26 cellular contexts compared by ENCODE assay signal in genomic region chr4:55868691-55869090, GRCh38. TPM values are rescaled to one million over a fixed set of nuclear protein-coding genes. Genes with fewer than 3 reads are reported as not detected.
DNase-seq lines count a peak whose midpoint lies in the region; ATAC-seq, FAIRE-seq and TF ChIP-seq lines count a peak whose summit lies in the region.
"Had no signal": no experiment of that assay in that cellular context is flagged by ENCODE, and none has a peak within 500 bp of the region (broad histone marks: within the 10 kb centered on the region; RNA-seq: fewer than 3 reads in every experiment).

No MANE protein-coding gene starts in this region.

- H3K36me3 ChIP-seq in GM12878 (ENCODE audit: control insufficient read depth in 2 of 2, insufficient read depth in 2 of 2, low read length in 1 of 2): peaks cover 0 to 10% of the 10 kb centered on the region in 2 experiments; a peak in 1 of 4 replicates

- peaks cover 19% of the 10 kb centered on the region for H3K4me1 Mint-ChIP-seq in activated CD4-positive, alpha-beta T cell treated with anti-CD3 and anti-CD28 coated beads, Interleukin-2, amount 10 ng/mL, durations not matched to agents 24 days and 14 days

- no peak overlapping the region for H3K27ac ChIP-seq in GM12878 (ENCODE audit: control insufficient read depth, insufficient read depth)
- H3K27ac ChIP-seq: 22Rv1, KMS-11, RWPE1 had no signal

- TF ChIP-seq POLR2A in GM12878 (IDR thresholded peaks at IDR 0.05; ENCODE audit: low read depth, low read length): no peak

- no peaks in the 10 kb centered on the region for H3K27me3 Mint-ChIP-seq in activated CD4-positive, alpha-beta T cell treated with anti-CD3 and anti-CD28 coated beads, Interleukin-2, amount 10 ng/mL, durations not matched to agents 24 days and 14 days

- H3K4me1 ChIP-seq in GM12878 (ENCODE audit: control insufficient read depth, insufficient read depth, low read length): peaks cover 7% of the 10 kb centered on the region; the same call in 1 of the 2 replicates

- DNase-seq in activated CD4-positive, alpha-beta T cell treated with anti-CD3 and anti-CD28 coated beads, Interleukin-2, amount 10 ng/mL, durations not matched to agents 24 days and 14 days: no peak
- DNase-seq in activated CD4-positive, alpha-beta T cell treated with anti-CD3 and anti-CD28 coated beads, Interleukin-2, amount 50 U/mL, for 48 hours: no peak
- DNase-seq in EH (ENCODE audit: low read depth): peak; percentile 8
- DNase-seq in GM12878 (ENCODE audit: low read depth, low spot score): no peak
- peak; percentile 11 for DNase-seq in myocyte (ENCODE audit: low read depth)
- no peak for DNase-seq in MV-4-11 (lab: John Stamatoyannopoulos, UW)
- DNase-seq: AML-193; C1 segment of cervical spinal cord; CD8-positive, alpha-beta T cell; GOT3; HCEC 1CT; NCI-H1105; NCI-H146; NCI-H2029; NCI-H2227 treated with DMSO at 0.1 percent for 48 hours; NCI-H510A; NCI-H748 treated with DMSO at 0.1 percent for 48 hours; SIG-M5; SK-N-SH had no signal

- intact Hi-C loops in activated CD4-positive, alpha-beta T cell treated with anti-CD3 and anti-CD28 coated beads, Interleukin-2, amount 10 ng/mL, durations not matched to agents 24 days and 14 days (cut with micrococcal nuclease): loop anchor here (5.0 to 10.0 kb wide), 3 partner anchors 321 to 436 kb away; partner anchors contain the start of gene CLOCK
- intact Hi-C loops in GM12878 (cut with micrococcal nuclease; ENCODE audit: unreplicated experiment): loop anchor here (5.0 kb wide), 1 partner anchor 521 kb away; the partner anchor contains the start of gene SRD5A3

- RAD21 ChIA-PET in GM12878 (lab: Charles Lee; ENCODE audit: unreplicated experiment): interaction anchor here (1.2 to 1.8 kb wide), 2 partner anchors 13 to 459 kb away, joined by 4 to 7 read pairs; no protein-coding TSS in a partner anchor

- no peaks in the 10 kb centered on the region for H3K9me3 Mint-ChIP-seq in activated CD4-positive, alpha-beta T cell treated with anti-CD3 and anti-CD28 coated beads, Interleukin-2, amount 10 ng/mL, durations not matched to agents 24 days and 14 days
- H3K9me3 Mint-ChIP-seq: CD8-positive, alpha-beta T cell had no signal

- no peaks in the 10 kb centered on the region for H3K27me3 ChIP-seq in GM12878 (replicated peaks in 1 of 2; ENCODE audit: control insufficient read depth in 2 of 2, insufficient read depth in 2 of 2, low read length in 1 of 2)

- no peaks in the 10 kb centered on the region for H3K79me2 ChIP-seq in GM12878 (ENCODE audit: control insufficient read depth, insufficient read depth, low read length)

- no peaks in the 10 kb centered on the region for H4K20me1 ChIP-seq in GM12878 (ENCODE audit: control insufficient read depth, insufficient read depth)

- no peak overlapping the region for H2AFZ ChIP-seq in GM12878 (ENCODE audit: control insufficient read depth, low read depth, low read length)

- no peak for TF ChIP-seq RAD21 in GM12878 (IDR thresholded peaks at IDR 0.05; ENCODE audit: insufficient read depth, low read depth, low read length)

- no peaks in the 10 kb centered on the region for H3K9me3 ChIP-seq in GM12878 (replicated peaks; ENCODE audit: control insufficient read depth, insufficient read depth, low read length)
- H3K9me3 ChIP-seq: SK-N-SH had no signal

- peaks cover 36% of the 10 kb centered on the region for H3K36me3 Mint-ChIP-seq in activated CD4-positive, alpha-beta T cell treated with anti-CD3 and anti-CD28 coated beads, Interleukin-2, amount 10 ng/mL, durations not matched to agents 24 days and 14 days (ENCODE audit: low read depth)

- no peak for TF ChIP-seq CTCF in GM12878 (IDR thresholded peaks at IDR 0.05 in 2 of 3, conservative IDR thresholded peaks at IDR 0.05 in 1 of 3; ENCODE audit: control insufficient read depth in 2 of 3, extremely low read depth in 1 of 3, insufficient read depth in 1 of 3, low read depth in 3 of 3, low read length in 3 of 3)

- ATAC-seq in GM12878: no peak
- no peak for ATAC-seq in HG02852 (IDR thresholded peaks at IDR 0.05; ENCODE audit: unreplicated experiment)
- ATAC-seq in GM21526 (IDR thresholded peaks at IDR 0.05; ENCODE audit: low FRiP score, unreplicated experiment): no peak
- ATAC-seq: CD8-positive, alpha-beta T cell had no signal

- CTCF ChIA-PET in GM12878 (lab: Yijun Ruan, JAX): interaction anchor here (4.4 kb wide), 1 partner anchor 79 kb away, joined by 27 read pairs; the partner anchor contains the start of gene CEP135

- no peak overlapping the region for H3K9ac ChIP-seq in GM12878 (ENCODE audit: control insufficient read depth, insufficient read depth, low read length)
- H3K9ac ChIP-seq: KMS-11, SK-N-SH had no signal

- in situ Hi-C loops in GM12878 (cut with MboI): loop anchor here (25.0 kb wide), 1 partner anchor 456 kb away; no protein-coding TSS in a partner anchor

- TF ChIP-seq EP300 in GM12878 (IDR thresholded peaks at IDR 0.05; ENCODE audit: borderline replicate concordance in 1 of 2, control insufficient read depth in 1 of 2, low read depth in 2 of 2, low read length in 2 of 2): no peak

- no peak overlapping the region for H3K4me2 ChIP-seq in GM12878 (ENCODE audit: control insufficient read depth, insufficient read depth)
- H3K4me2 ChIP-seq: KMS-11, SK-N-SH had no signal

- 100% methylated on average over 1 of the region's 1 CpG for WGBS in GM12878 (ENCODE audit: insufficient coverage, insufficient replicate concordance, low lambda C conversion rate, missing lambda C conversion rate)

- H3K4me3 Mint-ChIP-seq in activated CD4-positive, alpha-beta T cell treated with anti-CD3 and anti-CD28 coated beads, Interleukin-2, amount 10 ng/mL, durations not matched to agents 24 days and 14 days: no peak overlapping the region
- H3K4me3 Mint-ChIP-seq: CD8-positive, alpha-beta T cell had no signal

- SMC1A ChIA-PET in GM12878 (lab: Charles Lee; ENCODE audit: uncharacterized antibody, unreplicated experiment): no interaction called here

- FAIRE-seq in GM12878 (lab: Jason Lieb, UNC): no peak
- FAIRE-seq: G401.6, HTR-8/SVneo had no signal

- POLR2A ChIA-PET in GM12878 (lab: Charles Lee): no interaction called here

- no peak overlapping the region for H3K4me3 ChIP-seq in GM12878

- peak overlapping the region; percentile 9 for H3K27ac Mint-ChIP-seq in activated CD4-positive, alpha-beta T cell treated with anti-CD3 and anti-CD28 coated beads, Interleukin-2, amount 10 ng/mL, durations not matched to agents 24 days and 14 days
- H3K27ac Mint-ChIP-seq: CD8-positive, alpha-beta T cell had no signal

- TSS peak; percentile 26 for BruUV-seq in GM12878 (replicated peaks; lab: Mats Ljungman, UMichigan)

TF ChIP-seq in GM12878, 131 proteins besides CTCF, POLR2A, EP300 and RAD21 (continues in another document):
- TF ChIP-seq GATAD2B (conservative IDR thresholded peaks at IDR 0.05; ENCODE audit: low read depth): no peak
- TF ChIP-seq JUNB (IDR thresholded peaks at IDR 0.05): no peak

RNA-seq across cellular contexts. Expression of gene EXOC1, which starts 15.2 kb away (rescaled TPM):
- 20.8 and 21.5 TPM in 2 replicates for total RNA-seq in activated CD4-positive, alpha-beta T cell treated with anti-CD3 and anti-CD28 coated beads, Interleukin-2, amount 10 ng/mL, durations not matched to agents 24 days and 14 days
- total RNA-seq in GM12878 (2013; cell fraction: nucleolus; rRNA removed): 100 and 110 TPM in 2 replicates
- 17.9 and 21.9 TPM in 2 replicates for total RNA-seq in GM12878 (2014; rRNA removed)
- total RNA-seq in GM12878 (2014; rRNA removed; fragmentation: Illumina TruSeq; extraction: Trizol): 26.5 and 28.9 TPM in 2 replicates
- 17.3 and 21.0 TPM in 2 replicates for total RNA-seq in GM12878 (2021)
- polyA plus RNA-seq in GM12878 (2011; ENCODE audit: low read depth): 9.2 TPM
- 23.9 and 36.6 TPM in 2 replicates for polyA plus RNA-seq in GM12878 (2011; rRNA removed)
- polyA plus RNA-seq in GM12878 (2011; cell fraction: cytosol; rRNA removed): 9.3 and 9.6 TPM in 2 replicates
- polyA plus RNA-seq in GM12878 (2011; cell fraction: nucleus; rRNA removed): 38.6 and 54.4 TPM in 2 replicates
- polyA plus RNA-seq in GM12878 (2012): 17.3 and 22.8 TPM in 2 replicates
- polyA plus RNA-seq in GM12878 (2014; fragmentation: Illumina TruSeq; extraction: Trizol): 35.2 and 36.6 TPM in 2 replicates
- polyA plus RNA-seq in GM12878 (2014; fragmentation: Nextera tagmentation; extraction: Ambion mirVana): 10 to 100 TPM; 11.8 to 13.9 TPM
- polyA plus RNA-seq in GM12878 (2014; rRNA removed): 16.0 and 21.2 TPM in 2 replicates
- 10 to 100 TPM; 18.2 to 25.1 TPM for polyA plus RNA-seq in GM12878 (2016; fragmentation: Nextera tagmentation; extraction: Ambion mirVana)
- 19.2 and 23.1 TPM in 2 replicates for polyA minus RNA-seq in GM12878 (2011; rRNA and poly(A)+ RNA removed)
- polyA minus RNA-seq in GM12878 (2011; cell fraction: cytosol; rRNA and poly(A)+ RNA removed): 4.5 and 7.3 TPM in 2 replicates
- 18.5 and 23.6 TPM in 2 replicates for polyA minus RNA-seq in GM12878 (2011; cell fraction: nucleus; rRNA and poly(A)+ RNA removed)
- 43.4 and 43.5 TPM in 2 replicates for total RNA-seq in myocyte
- 17.3 TPM for polyA plus RNA-seq in myocyte (2012)

RNA-seq across cellular contexts. Expression of gene EXOC1L, which starts 49.1 kb away (rescaled TPM):
- not detected in 2 replicates for total RNA-seq in activated CD4-positive, alpha-beta T cell treated with anti-CD3 and anti-CD28 coated beads, Interleukin-2, amount 10 ng/mL, durations not matched to agents 24 days and 14 days
- not detected in 2 replicates for total RNA-seq in GM12878 (2013; cell fraction: nucleolus; rRNA removed)
- total RNA-seq in GM12878 (2014; rRNA removed): not detected in 2 replicates
- total RNA-seq in GM12878 (2014; rRNA removed; fragmentation: Illumina TruSeq; extraction: Trizol): not detected in 2 replicates
- not detected in 2 replicates for total RNA-seq in GM12878 (2021)
- polyA plus RNA-seq in GM12878 (2011; ENCODE audit: low read depth): not detected
- not detected in 2 replicates for polyA plus RNA-seq in GM12878 (2011; rRNA removed)
- not detected in 2 replicates for polyA plus RNA-seq in GM12878 (2011; cell fraction: cytosol; rRNA removed)
- not detected in 2 replicates for polyA plus RNA-seq in GM12878 (2011; cell fraction: nucleus; rRNA removed)
- not detected in 2 replicates for polyA plus RNA-seq in GM12878 (2012)
- not detected in 2 replicates for polyA plus RNA-seq in GM12878 (2014; fragmentation: Illumina TruSeq; extraction: Trizol)
- polyA plus RNA-seq in GM12878 (2014; fragmentation: Nextera tagmentation; extraction: Ambion mirVana): not detected
- polyA plus RNA-seq in GM12878 (2014; rRNA removed): not detected in 2 replicates
- polyA plus RNA-seq in GM12878 (2016; fragmentation: Nextera tagmentation; extraction: Ambion mirVana): not detected
- polyA minus RNA-seq in GM12878 (2011; rRNA and poly(A)+ RNA removed): not detected in 2 replicates
- not detected in 2 replicates for polyA minus RNA-seq in GM12878 (2011; cell fraction: cytosol; rRNA and poly(A)+ RNA removed)
- polyA minus RNA-seq in GM12878 (2011; cell fraction: nucleus; rRNA and poly(A)+ RNA removed): not detected in 2 replicates
- not detected in 2 replicates for total RNA-seq in myocyte
- not detected for polyA plus RNA-seq in myocyte (2012)
- total RNA-seq: CD8-positive, alpha-beta T cell had no signal
- polyA plus RNA-seq: SK-N-SH had no signal

Comparison
In these comparisons a context has a peak if more than half of its experiments do, and no peak if none do; other contexts are left out.
1. DNase-seq: peak in EH (single experiment) and myocyte (single experiment); none in activated CD4-positive, alpha-beta T cell treated with anti-CD3 and anti-CD28 coated beads, Interleukin-2, amount 10 ng/mL, durations not matched to agents 24 days and 14 days (single experiment), activated CD4-positive, alpha-beta T cell treated with anti-CD3 and anti-CD28 coated beads, Interleukin-2, amount 50 U/mL, for 48 hours (0 of 2), GM12878 (single experiment) and MV-4-11 (single experiment).